Comparison of ENCODE assay signal across 15 cellular contexts in the genomic region with DNA sequence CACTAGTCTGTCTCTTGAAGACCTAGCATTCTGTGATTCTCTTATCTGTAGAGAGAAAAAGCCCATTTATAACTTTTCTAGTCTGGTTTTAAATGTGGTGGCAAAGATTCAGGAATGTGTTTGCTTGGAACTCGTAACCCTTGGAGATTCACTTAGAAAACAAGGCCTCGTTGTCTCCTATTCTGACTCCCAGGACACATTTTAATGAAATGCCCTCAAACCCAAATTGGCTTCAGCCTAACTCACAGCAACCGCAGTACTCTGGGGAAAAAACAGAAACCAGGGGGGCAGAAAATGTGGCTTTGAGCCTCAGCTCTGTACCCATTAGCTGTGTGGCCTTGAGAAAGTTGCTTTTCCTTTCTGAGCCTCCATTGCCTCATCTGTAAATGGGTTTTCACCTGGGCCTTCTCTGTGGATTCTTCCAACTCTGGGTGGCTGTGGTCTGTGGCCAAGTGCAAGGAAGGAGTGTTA. TPM values are rescaled to one million over a fixed set of nuclear protein-coding genes. Genes with fewer than 3 reads are reported as not detected.
A peak's percentile ranks its signal among the peaks of the same experiment; 100 is the strongest.
DNase-seq lines count a peak whose midpoint lies in the region; ATAC-seq, FAIRE-seq and TF ChIP-seq lines count a peak whose summit lies in the region.
"Had no signal": no experiment of that assay in that cellular context is flagged by ENCODE, and none has a peak within 500 bp of the region (broad histone marks: within the 10 kb centered on the region; RNA-seq: fewer than 3 reads in every experiment).

No MANE protein-coding gene starts in this region.

- no peak overlapping the region for H2BK120ac ChIP-seq in mesenchymal stem cell (ENCODE audit: low read depth, low read length)

- no peak overlapping the region for H4K8ac ChIP-seq in mesenchymal stem cell (ENCODE audit: low read length)

- H3K27me3 ChIP-seq in right atrium auricular region (no peaks in the 10 kb centered on the region), mesenchymal stem cell (ENCODE audit: control insufficient read depth in 1 of 2, insufficient read depth in 1 of 2, low read length in 2 of 2) (peaks cover 41 to 46% of the 10 kb centered on the region in 2 experiments)

- H3K36me3 ChIP-seq in right atrium auricular region, result no peaks in the 10 kb centered on the region
- no peaks in the 10 kb centered on the region for H3K36me3 ChIP-seq in mesenchymal stem cell (ENCODE audit: control insufficient read depth in 1 of 2, insufficient read depth in 2 of 2, low read depth in 1 of 2, low read length in 2 of 2)

- TF ChIP-seq CTCF in right atrium auricular region (IDR thresholded peaks at IDR 0.05), result no peak

- ATAC-seq in Right ventricle myocardium inferior (peak; percentile 51), HG03097 (IDR thresholded peaks at IDR 0.05; ENCODE audit: low FRiP score, unreplicated experiment) (no peak)
- ATAC-seq: activated CD8-positive, alpha-beta T cell treated with anti-CD3 and anti-CD28 coated beads for 36 hours; activated T-helper 17 cell treated with anti-CD3 and anti-CD28 coated beads, Interleukin-2, amount 50 U/mL, for 72 hours had no signal

- H3K14ac ChIP-seq in mesenchymal stem cell (ENCODE audit: low read length in 2 of 2), result no peak overlapping the region

- H3K4me2 ChIP-seq in mesenchymal stem cell (ENCODE audit: low read length, poor library complexity, severe bottlenecking), result no peak overlapping the region
- H3K4me2 ChIP-seq: SK-N-SH had no signal

- no peak overlapping the region for H3K23ac ChIP-seq in mesenchymal stem cell (ENCODE audit: low read length in 2 of 2)

- WGBS in mesenchymal stem cell, result 93% methylated on average over 3 of the region's 3 CpGs

- intact Hi-C loops in Right ventricle myocardium inferior (cut with DNase I), result no loop called here

- H3K9me3 ChIP-seq in right atrium auricular region, result peaks cover 0 to 6% of the 10 kb centered on the region in 2 donors
- H3K9me3 ChIP-seq in mesenchymal stem cell (ENCODE audit: control insufficient read depth, low read length), result peaks cover 3% of the 10 kb centered on the region
- H3K9me3 ChIP-seq: SK-N-SH had no signal

- H3K4ac ChIP-seq in mesenchymal stem cell (ENCODE audit: low read depth in 1 of 2, low read length in 2 of 2), result no peak overlapping the region

- H3K4me1 ChIP-seq in right atrium auricular region (peaks cover 0 to 6% of the 10 kb centered on the region in 2 donors), mesenchymal stem cell (ENCODE audit: control insufficient read depth, insufficient read depth, low read depth, low read length) (peaks cover 2% of the 10 kb centered on the region)

- H3K79me1 ChIP-seq in mesenchymal stem cell (replicated peaks; ENCODE audit: low read length, poor library complexity, severe bottlenecking), result no peaks in the 10 kb centered on the region

- peak overlapping the region in 1 of 2 donors; percentile 6 for H3K27ac ChIP-seq in right atrium auricular region
- H3K27ac ChIP-seq in mesenchymal stem cell (ENCODE audit: low read length, poor library complexity, severe bottlenecking), result no peak overlapping the region
- H3K27ac ChIP-seq: HL-60 had no signal

- no peak for DNase-seq in Right ventricle myocardium inferior (ENCODE audit: missing footprints)
- DNase-seq in right atrium auricular region (ENCODE audit: low spot score), result no peak
- no peak for DNase-seq in mesenchymal stem cell
- peak; percentile 54 for DNase-seq in urothelium cell line (ENCODE audit: low spot score)
- no peak for DNase-seq in NCI-H69 (lab: John Stamatoyannopoulos, UW)
- no peak for DNase-seq in NCI-H2171 (lab: John Stamatoyannopoulos, UW)
- DNase-seq: activated CD8-positive, alpha-beta T cell treated with anti-CD3 and anti-CD28 coated beads for 36 hours; KBM-7; NCI-H1417 treated with DMSO at 0.1 percent for 48 hours; SK-N-SH; stimulated activated CD4-positive, alpha-beta T cell treated with anti-CD3 and anti-CD28 coated beads, Interleukin-12 subunit alpha, Interleukin-12 subunit beta, amount 100 ng/mL, for 4 hours had no signal

- no peak overlapping the region for H3K18ac ChIP-seq in mesenchymal stem cell (ENCODE audit: low read depth in 1 of 2, low read length in 2 of 2)

- no peak overlapping the region for H3K4me3 ChIP-seq in right atrium auricular region
- H3K4me3 ChIP-seq in mesenchymal stem cell (ENCODE audit: insufficient read depth in 1 of 2, low read depth in 1 of 2, low read length in 2 of 2), result no peak overlapping the region

- no peak overlapping the region for H4K91ac ChIP-seq in mesenchymal stem cell (ENCODE audit: low read length)

- no peak overlapping the region for H2AFZ ChIP-seq in mesenchymal stem cell (ENCODE audit: low read depth, low read length)

- H3K9ac ChIP-seq in mesenchymal stem cell (ENCODE audit: low read length), result peak overlapping the region; percentile 40
- H3K9ac ChIP-seq: SK-N-SH had no signal

- H2BK15ac ChIP-seq in mesenchymal stem cell (ENCODE audit: low read depth, poor library complexity, severe bottlenecking), result no peak overlapping the region

- no peak overlapping the region for H2BK5ac ChIP-seq in mesenchymal stem cell (ENCODE audit: low read depth, low read length, poor library complexity, severe bottlenecking)

- H2BK12ac ChIP-seq in mesenchymal stem cell (ENCODE audit: low read length in 2 of 2), result no peak overlapping the region

- FAIRE-seq in endometrium (lab: Jason Lieb, UNC) (peak; percentile 80), urothelium cell line (lab: Jason Lieb, UNC) (peak; percentile 23)

- H2AK5ac ChIP-seq in mesenchymal stem cell (ENCODE audit: low read length, severe bottlenecking), result no peak overlapping the region

RNA-seq across cellular contexts. Expression of a gene that starts 36.5 kb away (rescaled TPM):
- 1,256 TPM for total RNA-seq in Right ventricle myocardium inferior
- 100 to 1,000 TPM; 560 to 705 TPM for total RNA-seq in right atrium auricular region
- polyA plus RNA-seq in mesenchymal stem cell (2013, experiment 1 of 2), result 3,158 TPM
- polyA plus RNA-seq in mesenchymal stem cell (2013, experiment 2 of 2), result 2,769 TPM
